33 cellular contexts compared by ENCODE assay signal in the genomic region with DNA sequence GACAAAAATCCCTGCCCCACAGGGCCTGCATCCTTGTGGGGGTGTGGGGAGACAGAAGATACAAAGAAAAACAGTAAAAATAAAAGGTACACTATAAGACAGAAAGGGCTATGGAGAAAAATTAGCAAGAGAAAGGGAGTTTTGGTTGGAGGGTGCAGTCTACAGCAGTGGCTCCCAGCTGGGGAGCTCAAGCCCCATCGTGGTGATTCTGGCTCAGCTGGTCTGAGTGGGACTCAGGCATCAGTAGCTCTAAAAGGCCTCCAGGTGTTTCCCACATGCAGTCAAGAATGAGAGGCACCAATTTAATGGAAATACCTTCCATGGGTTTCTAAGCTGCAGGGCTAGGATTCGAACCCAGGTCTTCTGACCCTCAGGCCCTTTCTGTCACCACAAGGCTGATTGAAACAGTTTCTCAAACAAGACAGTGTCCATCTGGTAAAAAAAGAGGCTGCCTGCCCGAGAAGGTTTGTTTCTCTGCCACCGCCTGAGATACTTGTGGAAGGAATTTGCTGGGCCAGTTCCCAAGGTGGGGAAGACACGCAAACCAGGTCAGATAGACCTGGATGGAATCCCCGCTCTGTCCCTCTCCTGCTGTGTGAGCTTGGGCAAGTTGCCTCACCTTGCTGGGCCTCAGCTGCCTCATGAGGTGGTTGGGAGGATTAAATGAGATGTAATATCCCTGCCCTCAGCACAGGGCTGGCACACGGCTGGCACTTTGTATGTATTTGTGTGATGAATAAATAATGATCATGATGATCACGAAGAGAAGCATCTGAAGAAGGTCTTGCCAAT.
"Had no signal": no experiment of that assay in that cellular context is flagged by ENCODE, and none has a peak within 500 bp of the region (broad histone marks: within the 10 kb centered on the region; RNA-seq: fewer than 3 reads in every experiment).

No MANE protein-coding gene starts in this region.

- H3K9me3 Mint-ChIP-seq: activated CD4-positive, alpha-beta memory T cell treated with anti-CD3 and anti-CD28 coated beads, Interleukin-2, amount 10 ng/mL, durations not matched to agents 7 days and 5 days; activated naive CD4-positive, alpha-beta T cell treated with anti-CD3 and anti-CD28 coated beads, Interleukin-2, amount 10 ng/mL, durations not matched to agents 7 days and 5 days; activated naive CD8-positive, alpha-beta T cell treated with anti-CD3 and anti-CD28 coated beads, Interleukin-2, amount 50 U/mL, for 24 hours; brain had no signal

- H3K27me3 Mint-ChIP-seq: activated CD4-positive, alpha-beta memory T cell treated with anti-CD3 and anti-CD28 coated beads, Interleukin-2, amount 10 ng/mL, durations not matched to agents 7 days and 5 days; activated CD8-positive, alpha-beta memory T cell treated with anti-CD3 and anti-CD28 coated beads, Interleukin-2, amount 10 ng/mL, durations not matched to agents 7 days and 5 days; activated naive CD4-positive, alpha-beta T cell treated with anti-CD3 and anti-CD28 coated beads, Interleukin-2, amount 10 ng/mL, durations not matched to agents 7 days and 5 days had no signal

- H3K27ac Mint-ChIP-seq: activated CD4-positive, alpha-beta memory T cell treated with anti-CD3 and anti-CD28 coated beads, Interleukin-2, amount 10 ng/mL, durations not matched to agents 7 days and 5 days; activated CD8-positive, alpha-beta memory T cell treated with anti-CD3 and anti-CD28 coated beads, Interleukin-2, amount 10 ng/mL, durations not matched to agents 7 days and 5 days; activated naive CD4-positive, alpha-beta T cell treated with anti-CD3 and anti-CD28 coated beads, Interleukin-2, amount 10 ng/mL, durations not matched to agents 7 days and 5 days; activated naive CD8-positive, alpha-beta T cell; activated naive CD8-positive, alpha-beta T cell treated with anti-CD3 and anti-CD28 coated beads, Interleukin-2, amount 50 U/mL, for 24 hours; brain had no signal

- H3K4me2 ChIP-seq: KMS-11 had no signal

- H3K4me1 Mint-ChIP-seq: activated CD4-positive, alpha-beta memory T cell treated with anti-CD3 and anti-CD28 coated beads, Interleukin-2, amount 10 ng/mL, durations not matched to agents 7 days and 5 days; activated CD8-positive, alpha-beta memory T cell treated with anti-CD3 and anti-CD28 coated beads, Interleukin-2, amount 10 ng/mL, durations not matched to agents 7 days and 5 days; activated naive CD4-positive, alpha-beta T cell treated with anti-CD3 and anti-CD28 coated beads, Interleukin-2, amount 10 ng/mL, durations not matched to agents 7 days and 5 days; activated naive CD8-positive, alpha-beta T cell treated with anti-CD3 and anti-CD28 coated beads, Interleukin-2, amount 50 U/mL, for 24 hours; brain had no signal

- H3K9me3 ChIP-seq: SJCRH30 had no signal

- ATAC-seq: activated CD8-positive, alpha-beta memory T cell treated with anti-CD3 and anti-CD28 coated beads, Interleukin-2, amount 10 ng/mL, durations not matched to agents 7 days and 5 days; activated naive CD8-positive, alpha-beta T cell treated with anti-CD3 and anti-CD28 coated beads, Interleukin-2, amount 50 U/mL, for 24 hours; Panc1 had no signal

- H3K4me3 Mint-ChIP-seq: activated CD4-positive, alpha-beta memory T cell treated with anti-CD3 and anti-CD28 coated beads, Interleukin-2, amount 10 ng/mL, durations not matched to agents 7 days and 5 days; activated CD8-positive, alpha-beta memory T cell treated with anti-CD3 and anti-CD28 coated beads, Interleukin-2, amount 10 ng/mL, durations not matched to agents 7 days and 5 days; activated naive CD4-positive, alpha-beta T cell treated with anti-CD3 and anti-CD28 coated beads, Interleukin-2, amount 10 ng/mL, durations not matched to agents 7 days and 5 days; activated naive CD8-positive, alpha-beta T cell; activated naive CD8-positive, alpha-beta T cell treated with anti-CD3 and anti-CD28 coated beads, Interleukin-2, amount 50 U/mL, for 24 hours; brain had no signal

- H3K36me3 Mint-ChIP-seq: activated CD8-positive, alpha-beta memory T cell treated with anti-CD3 and anti-CD28 coated beads, Interleukin-2, amount 10 ng/mL, durations not matched to agents 7 days and 5 days; activated naive CD4-positive, alpha-beta T cell treated with anti-CD3 and anti-CD28 coated beads, Interleukin-2, amount 10 ng/mL, durations not matched to agents 7 days and 5 days; activated naive CD8-positive, alpha-beta T cell; brain had no signal

- H3K27ac ChIP-seq: KMS-11, SJCRH30, SK-N-MC had no signal

- H3K9ac ChIP-seq: KMS-11 had no signal

- H3K4me3 ChIP-seq: SJCRH30, SK-N-MC had no signal

- DNase-seq: activated CD4-positive, alpha-beta memory T cell treated with anti-CD3 and anti-CD28 coated beads, Interleukin-2, amount 10 ng/mL, durations not matched to agents 7 days and 5 days; activated CD4-positive, alpha-beta T cell treated with anti-CD3 and anti-CD28 coated beads for 1 hour; activated CD4-positive, alpha-beta T cell treated with anti-CD3 and anti-CD28 coated beads for 48 hours; activated CD4-positive, CD25-positive, alpha-beta regulatory T cell; activated CD8-positive, alpha-beta memory T cell treated with anti-CD3 and anti-CD28 coated beads for 24 hours; activated CD8-positive, alpha-beta memory T cell treated with anti-CD3 and anti-CD28 coated beads, Interleukin-2, amount 10 ng/mL, durations not matched to agents 7 days and 5 days; activated CD8-positive, alpha-beta memory T cell treated with anti-CD3 and anti-CD28 coated beads, Interleukin-2, amount 50 U/mL, for 48 hours; activated effector memory CD4-positive, alpha-beta T cell treated with Interleukin-2 at 50 U/mL for 16 hours; activated naive CD4-positive, alpha-beta T cell treated with anti-CD3 and anti-CD28 coated beads, Interleukin-2, amount 10 ng/mL, durations not matched to agents 7 days and 5 days; activated naive CD8-positive, alpha-beta T cell treated with anti-CD3 and anti-CD28 coated beads, Interleukin-2, amount 50 U/mL, for 24 hours; activated T-cell treated with anti-CD3 and anti-CD28 coated beads, Interleukin-2, amount 50 U/mL, for 48 hours; anterior cingulate cortex; MM.1S; NCI-H1092; NCI-H1436 treated with DMSO at 0.1 percent for 48 hours; NCI-H1694 treated with DMSO at 0.1 percent for 48 hours; NCI-H2029 treated with DMSO at 0.1 percent for 48 hours; NCI-H2107; NCI-H2171 treated with DMSO at 0.1 percent for 48 hours; NCI-H2227 treated with DMSO at 0.1 percent for 48 hours; NCI-H446; NCI-H510A treated with DMSO at 0.1 percent for 48 hours; NCI-H69; NCI-H82; SHP77; SJCRH30; T1000; WERI-Rb-1 had no signal

- H3K27me3 ChIP-seq: SJCRH30 had no signal
